ENCODE assay signal across 8 cellular contexts in genomic region chr1:77978293-77978968, GRCh38. TPM values are rescaled to one million over a fixed set of nuclear protein-coding genes. Genes with fewer than 3 reads are reported as not detected.
DNase-seq lines count a peak whose midpoint lies in the region; ATAC-seq, FAIRE-seq and TF ChIP-seq lines count a peak whose summit lies in the region.

No MANE protein-coding gene starts in this region.

- peak; percentile 82 for DNase-seq in GM10248 (ENCODE audit: extremely low spot score)
- peak; percentile 96 for DNase-seq in NB4 (ENCODE audit: low read depth)
- DNase-seq in SK-N-DZ (ENCODE audit: low spot score): peak; percentile 85
- peak; percentile 77 to 84 for DNase-seq in activated naive CD4-positive, alpha-beta T cell treated with anti-CD3 and anti-CD28 coated beads, Interleukin-2, amount 50 U/mL, for 72 hours (ENCODE audit: low spot score in 2 of 2)
- no peak for DNase-seq in left ventricle myocardium inferior
- peak in 1 of 2 donors; percentile 58 for DNase-seq in psoas muscle
- DNase-seq in urothelium cell line (ENCODE audit: low spot score): peak; percentile 51

- H3K27ac Mint-ChIP-seq in activated naive CD4-positive, alpha-beta T cell treated with anti-CD3 and anti-CD28 coated beads, Interleukin-2, amount 50 U/mL, for 72 hours: no peak overlapping the region

- no peaks in the 10 kb centered on the region for H3K9me3 ChIP-seq in left ventricle myocardium inferior (replicated peaks)
- no peaks in the 10 kb centered on the region for H3K9me3 ChIP-seq in psoas muscle

- peaks cover 70% of the 10 kb centered on the region for H3K4me1 ChIP-seq in left ventricle myocardium inferior
- H3K4me1 ChIP-seq in psoas muscle: peaks cover 42% of the 10 kb centered on the region

- H3K36me3 ChIP-seq in left ventricle myocardium inferior (peaks cover 17% of the 10 kb centered on the region), psoas muscle (ENCODE audit: insufficient read depth in 1 of 2, low read depth in 1 of 2) (no peaks in the 10 kb centered on the region)

- TF ChIP-seq CTCF in GM10248 (IDR thresholded peaks at IDR 0.05; ENCODE audit: control extremely low read depth, extremely low read depth, low read depth, missing control alignments) (no peak), NB4 (IDR thresholded peaks at IDR 0.05; ENCODE audit: low read depth, low read length) (no peak), left ventricle myocardium inferior (IDR thresholded peaks at IDR 0.05; ENCODE audit: borderline replicate concordance) (no peak), psoas muscle (IDR thresholded peaks at IDR 0.05) (no peak)

- H3K27ac ChIP-seq in left ventricle myocardium inferior (replicated peaks) (peak overlapping the region; percentile 99), psoas muscle (peak overlapping the region; percentile 96)

- peak; percentile 64 for ATAC-seq in HG02571 (IDR thresholded peaks at IDR 0.05; ENCODE audit: unreplicated experiment)
- ATAC-seq in activated naive CD4-positive, alpha-beta T cell treated with anti-CD3 and anti-CD28 coated beads, Interleukin-2, amount 50 U/mL, for 72 hours: peak; percentile 76 to 77
- ATAC-seq in psoas muscle: peak; percentile 60 to 72 (median 67)

- POLR2A ChIA-PET in GM10248 (lab: Yijun Ruan, JAX): interaction anchor here (0.5 to 6.1 kb wide), 12 partner anchors 13 to 295 kb away, joined by 3 to 146 read pairs (median 4); partner anchors contain the start of genes DNAJB4 and MIGA1

- CTCF ChIA-PET in GM10248 (lab: Yijun Ruan, JAX): interaction anchor here (0.7 to 8.2 kb wide), 7 partner anchors 9 to 136 kb away, joined by 3 to 117 read pairs (median 6); partner anchors contain the start of gene DNAJB4

- H3K4me3 ChIP-seq in NB4 (ENCODE audit: low read depth, low read length) (peak overlapping the region; percentile 74), left ventricle myocardium inferior (peak overlapping the region; percentile 75), psoas muscle (peak overlapping the region; percentile 83)

- 0 to 1% (median 0%) methylated on average over 34 of the region's 34 CpGs for WGBS in psoas muscle, 3 donors

- intact Hi-C loops in left ventricle myocardium inferior (cut with micrococcal nuclease): loop anchor here (2.0 to 5.0 kb wide), 2 partner anchors 26 to 134 kb away; partner anchors contain the start of gene DNAJB4
- intact Hi-C loops in psoas muscle (cut with DNase I): loop anchor here (2.0 to 5.0 kb wide), 3 partner anchors 68 to 136 kb away; no protein-coding TSS in a partner anchor

- FAIRE-seq in urothelium cell line (lab: Jason Lieb, UNC): no peak

- H3K9me3 Mint-ChIP-seq in activated naive CD4-positive, alpha-beta T cell treated with anti-CD3 and anti-CD28 coated beads, Interleukin-2, amount 50 U/mL, for 72 hours: no peaks in the 10 kb centered on the region

- peaks cover 21 to 25% of the 10 kb centered on the region in 2 donors for H3K36me3 Mint-ChIP-seq in activated naive CD4-positive, alpha-beta T cell treated with anti-CD3 and anti-CD28 coated beads, Interleukin-2, amount 50 U/mL, for 72 hours

- peak; percentile 42 for TF ChIP-seq POLR2A in NB4 (IDR thresholded peaks at IDR 0.05; ENCODE audit: extremely low read depth, insufficient read length)

- H3K27me3 ChIP-seq in left ventricle myocardium inferior (ENCODE audit: low read depth) (no peaks in the 10 kb centered on the region), psoas muscle (ENCODE audit: insufficient read depth in 3 of 3, low read length in 2 of 3) (no peaks in the 10 kb centered on the region)

RNA-seq across cellular contexts. Expression of gene FUBP1, which starts 0.4 kb away (rescaled TPM):
- 251 and 455 TPM in 2 replicates for polyA plus RNA-seq in SK-N-DZ (2014; cell fraction: cytosol; rRNA removed)
- polyA plus RNA-seq in SK-N-DZ (2014; cell fraction: nucleus; rRNA removed): 574 and 602 TPM in 2 replicates
- total RNA-seq in activated naive CD4-positive, alpha-beta T cell treated with anti-CD3 and anti-CD28 coated beads, Interleukin-2, amount 50 U/mL, for 72 hours: 100 to 1,000 TPM; 225 to 253 TPM
- total RNA-seq in left ventricle myocardium inferior (55.7 TPM), psoas muscle (10 to 100 TPM; 48.8 to 72.1 (median 63.7) TPM)
- 10 to 100 TPM; 24.1 to 50.9 (median 34.9) TPM for polyA plus RNA-seq in psoas muscle

RNA-seq across cellular contexts. Expression of gene DNAJB4, which starts 26.3 kb away (rescaled TPM):
- polyA plus RNA-seq in SK-N-DZ (2014; cell fraction: cytosol; rRNA removed): 15.3 and 16.8 TPM in 2 replicates
- polyA plus RNA-seq in SK-N-DZ (2014; cell fraction: nucleus; rRNA removed): 13.8 and 19.4 TPM in 2 replicates
- 10 to 100 TPM in 1 of 2 donors, 1 to 10 TPM in 1; 9.8 to 35.8 TPM for total RNA-seq in activated naive CD4-positive, alpha-beta T cell treated with anti-CD3 and anti-CD28 coated beads, Interleukin-2, amount 50 U/mL, for 72 hours
- total RNA-seq in left ventricle myocardium inferior (118 TPM), psoas muscle (100 to 1,000 TPM in 3 of 4 donors, 10 to 100 TPM in 1; 98.8 to 209 (median 146) TPM)
- polyA plus RNA-seq in psoas muscle: 100 to 1,000 TPM in 1 of 3 donors, 10 to 100 TPM in 2; 34.9 to 175 (median 85.7) TPM
